21 cellular contexts compared by ENCODE assay signal in genomic region chr1:23537296-23537993, GRCh38. TPM values are rescaled to one million over a fixed set of nuclear protein-coding genes. Genes with fewer than 3 reads are reported as not detected.
A peak's percentile ranks its signal among the peaks of the same experiment; 100 is the strongest.
DNase-seq lines count a peak whose midpoint lies in the region; ATAC-seq and TF ChIP-seq lines count a peak whose summit lies in the region.
"Had no signal": no experiment of that assay in that cellular context is flagged by ENCODE, and none has a peak within 500 bp of the region (broad histone marks: within the 10 kb centered on the region; RNA-seq: fewer than 3 reads in every experiment).

No MANE protein-coding gene starts in this region.

- no peaks in the 10 kb centered on the region for H3K9me3 ChIP-seq in OCI-LY7 (ENCODE audit: low read length)
- H3K9me3 ChIP-seq: gastrocnemius medialis, HAP-1, uterus had no signal

- CTCF ChIA-PET in OCI-LY7 (lab: Charles Lee; ENCODE audit: unreplicated experiment), result no interaction called here

- no peaks in the 10 kb centered on the region for H4K20me1 ChIP-seq in OCI-LY7 (ENCODE audit: insufficient read depth, low read length)

- H3K36me3 ChIP-seq in OCI-LY7 (ENCODE audit: insufficient read depth, low read length), result no peaks in the 10 kb centered on the region
- H3K36me3 ChIP-seq: gastrocnemius medialis, HAP-1, uterus had no signal

- TF ChIP-seq CTCF in 22Rv1 (IDR thresholded peaks at IDR 0.05) (no peak), OCI-LY7 (conservative IDR thresholded peaks at IDR 0.05; ENCODE audit: low read length) (no peak)

- peak overlapping the region; percentile 54 for H3K4me2 ChIP-seq in OCI-LY7 (ENCODE audit: low read length)

- peak overlapping the region; percentile 78; the same call in 1 of the 2 replicates for H2AFZ ChIP-seq in OCI-LY7 (ENCODE audit: low read length)

- POLR2A ChIA-PET in OCI-LY7 (lab: Charles Lee), result interaction anchor here (0.6 to 2.8 kb wide), 4 partner anchors 13 to 201 kb away, joined by 3 to 13 read pairs (median 3); no protein-coding TSS in a partner anchor

- DNase-seq in EH (ENCODE audit: low read depth), result peak; percentile 70
- peak; percentile 32 for DNase-seq in OCI-LY7 (ENCODE audit: low spot score)
- peak; percentile 82 for DNase-seq in fibroblast of peridontal ligament (ENCODE audit: extremely low read depth)
- DNase-seq in foreskin melanocyte, result no peak
- no peak for DNase-seq in HuH-7.5 (ENCODE audit: low spot score)
- no peak for DNase-seq in GF-D8 (lab: John Stamatoyannopoulos, UW)
- DNase-seq: activated effector memory CD4-positive, alpha-beta T cell treated with Interleukin-2 at 50 U/mL for 16 hours; amygdala; Calu3; cerebellar nuclear complex; endodermal cell; gastrocnemius medialis; NCI-H1694; nucleus accumbens; SHP77 treated with DMSO at 0.1 percent for 48 hours; uterus had no signal

- BruUV-seq in OCI-LY7 (replicated peaks; lab: Mats Ljungman, UMichigan), result no TSS peak

- peaks cover 64% of the 10 kb centered on the region for H3K4me1 ChIP-seq in OCI-LY7 (ENCODE audit: insufficient read depth, low read length, poor library complexity, severe bottlenecking)
- H3K4me1 ChIP-seq: uterus had no signal

- intact Hi-C loops in OCI-LY7 (cut with micrococcal nuclease; ENCODE audit: unreplicated experiment), result loop anchor here (5.0 kb wide), 1 partner anchor 55 kb away; the partner anchor contains the start of gene ASAP3

- ATAC-seq in HG03175 (IDR thresholded peaks at IDR 0.05; ENCODE audit: unreplicated experiment), result no peak
- ATAC-seq: gastrocnemius medialis, left lobe of liver, sciatic nerve had no signal

- peaks cover 2% of the 10 kb centered on the region; the same call in 1 of the 2 replicates for H3K79me2 ChIP-seq in OCI-LY7 (ENCODE audit: insufficient read depth, low read depth, low read length)

- no peaks in the 10 kb centered on the region for H3K9me2 ChIP-seq in OCI-LY7 (ENCODE audit: insufficient read depth, low read length)

- H3K27ac ChIP-seq in 22Rv1 (peak overlapping the region; percentile 30; the same call in 1 of the 2 replicates), OCI-LY7 (ENCODE audit: low read depth, low read length, poor library complexity, severe bottlenecking) (peak overlapping the region; percentile 40)
- H3K27ac ChIP-seq: gastrocnemius medialis, uterus had no signal

- H3K4me3 ChIP-seq in OCI-LY7 (ENCODE audit: low read depth, low read length, poor library complexity, severe bottlenecking), result no peak overlapping the region
- H3K4me3 ChIP-seq: gastrocnemius medialis, HAP-1, uterus had no signal

RNA-seq across cellular contexts. Expression of gene E2F2, which starts 6.4 kb away (rescaled TPM):
- total RNA-seq in OCI-LY7 (2014; rRNA removed; shearing (Covaris generic)), result 176 and 203 TPM in 2 replicates
- 212 and 224 TPM in 2 replicates for total RNA-seq in OCI-LY7 (2022)

RNA-seq across cellular contexts. Expression of gene ID3, which starts 21.9 kb away (rescaled TPM):
- 1,286 and 1,658 TPM in 2 replicates for total RNA-seq in OCI-LY7 (2014; rRNA removed; shearing (Covaris generic))
- 621 and 629 TPM in 2 replicates for total RNA-seq in OCI-LY7 (2022)

RNA-seq across cellular contexts. Expression of gene ASAP3, which starts 53.5 kb away (rescaled TPM):
- total RNA-seq in OCI-LY7 (2014; rRNA removed; shearing (Covaris generic)), result 5.4 and 5.9 TPM in 2 replicates
- total RNA-seq in OCI-LY7 (2022), result 14.9 and 18.0 TPM in 2 replicates

Comparison
In these comparisons a context has a peak if more than half of its experiments do, and no peak if none do; other contexts are left out.
1. DNase-seq: peak in EH (single experiment), OCI-LY7 (single experiment) and fibroblast of peridontal ligament (single experiment); none in foreskin melanocyte (single experiment), HuH-7.5 (single experiment) and GF-D8 (single experiment).